ENCODE assay signal across 8 cellular contexts in genomic region chr15:40108061-40108854, GRCh38. TPM values are rescaled to one million over a fixed set of nuclear protein-coding genes. Genes with fewer than 3 reads are reported as not detected.
DNase-seq lines count a peak whose midpoint lies in the region; ATAC-seq and TF ChIP-seq lines count a peak whose summit lies in the region.

No MANE protein-coding gene starts in this region.

- H3K4me1 ChIP-seq in right atrium auricular region, result peaks cover 0 to 58% of the 10 kb centered on the region in 2 donors

- H3K27ac Mint-ChIP-seq in activated naive CD8-positive, alpha-beta T cell, result no peak overlapping the region

- H3K4me3 Mint-ChIP-seq in activated naive CD8-positive, alpha-beta T cell, result peak overlapping the region; percentile 91

- H3K27me3 ChIP-seq in right atrium auricular region, result no peaks in the 10 kb centered on the region

- H3K4me3 ChIP-seq in right atrium auricular region, result peak overlapping the region; percentile 72 to 74

- H3K9me3 ChIP-seq in right atrium auricular region, result no peaks in the 10 kb centered on the region

- ATAC-seq in HG03460 (IDR thresholded peaks at IDR 0.05; ENCODE audit: unreplicated experiment) (peak; percentile 2), HG03097 (IDR thresholded peaks at IDR 0.05; ENCODE audit: low FRiP score, unreplicated experiment) (no peak)

- TF ChIP-seq CTCF in right atrium auricular region (IDR thresholded peaks at IDR 0.05), result no peak

- peaks cover 48% of the 10 kb centered on the region for H3K4me1 Mint-ChIP-seq in activated naive CD8-positive, alpha-beta T cell (ENCODE audit: low read depth)

- H3K36me3 Mint-ChIP-seq in activated naive CD8-positive, alpha-beta T cell, result no peaks in the 10 kb centered on the region

- H3K27me3 Mint-ChIP-seq in activated naive CD8-positive, alpha-beta T cell, result no peaks in the 10 kb centered on the region

- H3K36me3 ChIP-seq in right atrium auricular region, result no peaks in the 10 kb centered on the region

- no peaks in the 10 kb centered on the region for H3K9me3 Mint-ChIP-seq in activated naive CD8-positive, alpha-beta T cell (ENCODE audit: low read depth)

- DNase-seq in DMS53 (lab: John Stamatoyannopoulos, UW), result peak; percentile 69
- no peak for DNase-seq in DMS53 treated with DMSO at 0.1 percent for 48 hours (lab: John Stamatoyannopoulos, UW; ENCODE audit: unreplicated experiment)
- peak; percentile 82 for DNase-seq in right atrium auricular region (ENCODE audit: low spot score)
- peak; percentile 57 for DNase-seq in retina
- no peak for DNase-seq in foreskin melanocyte

- peak overlapping the region; percentile 80 to 90 for H3K27ac ChIP-seq in right atrium auricular region

RNA-seq across cellular contexts. Expression of gene BMF, which starts 0.4 kb away (rescaled TPM):
- 1 to 10 TPM; 1.3 to 3.0 TPM for total RNA-seq in right atrium auricular region

RNA-seq across cellular contexts. Expression of gene BUB1B, which starts 52.6 kb away (rescaled TPM):
- total RNA-seq in right atrium auricular region, result 1 to 10 TPM in 1 of 2 donors, under 1 TPM in 1; 0.39 to 2.1 TPM

Comparison
In these comparisons a context has a peak if more than half of its experiments do, and no peak if none do; other contexts are left out.
1. DNase-seq: peak in DMS53 (single experiment), right atrium auricular region (single experiment) and retina (single experiment); none in DMS53 treated with DMSO at 0.1 percent for 48 hours (single experiment) and foreskin melanocyte (single experiment).